8 cellular contexts compared by ENCODE assay signal in genomic region chr18:34976899-34977786, GRCh38.
A peak's percentile ranks its signal among the peaks of the same experiment; 100 is the strongest.
DNase-seq lines count a peak whose midpoint lies in the region; ATAC-seq and TF ChIP-seq lines count a peak whose summit lies in the region.

No MANE protein-coding gene starts in this region.

- no peak overlapping the region for H3K27ac ChIP-seq in CD4-positive, alpha-beta memory T cell (ENCODE audit: low read depth, low read length)
- H3K27ac ChIP-seq in PC-9 (no peak overlapping the region), stomach (peak overlapping the region; percentile 85 to 93 (median 86))

- peak; percentile 58 to 81 (median 66) for DNase-seq in CD4-positive, alpha-beta memory T cell
- peak; percentile 75 for DNase-seq in HuH-7 (ENCODE audit: low spot score)
- peak; percentile 37 to 66 for DNase-seq in PC-9
- peak; percentile 48 for DNase-seq in fibroblast of villous mesenchyme (ENCODE audit: low read depth)
- peak; percentile 67 for DNase-seq in neural crest cell (ENCODE audit: low read depth, low spot score)
- DNase-seq in stomach: peak; percentile 91

- H3K9me3 Mint-ChIP-seq in CD4-positive, alpha-beta memory T cell: no peaks in the 10 kb centered on the region
- H3K9me3 Mint-ChIP-seq in activated T-helper 17 cell treated with anti-CD3 and anti-CD28 coated beads, Interleukin-2, amount 50 U/mL, for 72 hours: no peaks in the 10 kb centered on the region
- H3K9me3 Mint-ChIP-seq in neural crest cell: no peaks in the 10 kb centered on the region

- no peaks in the 10 kb centered on the region for H3K9me3 ChIP-seq in CD4-positive, alpha-beta memory T cell (ENCODE audit: control insufficient read depth in 1 of 2, low read length in 2 of 2)
- H3K9me3 ChIP-seq in PC-9 (ENCODE audit: insufficient read depth, low read depth) (no peaks in the 10 kb centered on the region), stomach (no peaks in the 10 kb centered on the region)

- peaks cover 0 to 5% of the 10 kb centered on the region in 2 donors for H3K36me3 Mint-ChIP-seq in CD4-positive, alpha-beta memory T cell
- H3K36me3 Mint-ChIP-seq in activated T-helper 17 cell treated with anti-CD3 and anti-CD28 coated beads, Interleukin-2, amount 50 U/mL, for 72 hours (ENCODE audit: low read depth): no peaks in the 10 kb centered on the region
- H3K36me3 Mint-ChIP-seq in neural crest cell (ENCODE audit: low read depth): no peaks in the 10 kb centered on the region

- H2AFZ ChIP-seq in PC-9: peak overlapping the region; percentile 81

- POLR2A ChIA-PET in CD4-positive, alpha-beta memory T cell (lab: Charles Lee; ENCODE audit: partially characterized antibody): interaction anchor here (0.8 to 3.2 kb wide), 3 partner anchors 64 to 117 kb away, joined by 3 to 23 read pairs (median 6); partner anchors contain the start of gene MAPRE2
- POLR2A ChIA-PET in PC-9 (lab: Charles Lee; ENCODE audit: unreplicated experiment): no interaction called here

- no peak for TF ChIP-seq CTCF in PC-9 (conservative IDR thresholded peaks at IDR 0.05)
- TF ChIP-seq CTCF in fibroblast of villous mesenchyme (IDR thresholded peaks at IDR 0.05; ENCODE audit: insufficient read depth, low read depth, low read length): no peak
- TF ChIP-seq CTCF in neural crest cell (conservative IDR thresholded peaks at IDR 0.05): no peak
- no peak for TF ChIP-seq CTCF in stomach (IDR thresholded peaks at IDR 0.05)

- peak overlapping the region in 3 of 7 donors; percentile 88 to 90 (median 89) for H3K27ac Mint-ChIP-seq in CD4-positive, alpha-beta memory T cell
- no peak overlapping the region for H3K27ac Mint-ChIP-seq in activated T-helper 17 cell treated with anti-CD3 and anti-CD28 coated beads, Interleukin-2, amount 50 U/mL, for 72 hours
- H3K27ac Mint-ChIP-seq in neural crest cell (ENCODE audit: unreplicated experiment): no peak overlapping the region

- H3K4me3 ChIP-seq in CD4-positive, alpha-beta memory T cell (ENCODE audit: low read length in 2 of 2): peak overlapping the region; percentile 60 to 82
- H3K4me3 ChIP-seq in PC-9 (peak overlapping the region; percentile 62), fibroblast of villous mesenchyme (ENCODE audit: low read depth, low read length) (peak overlapping the region; percentile 90), stomach (peak overlapping the region; percentile 59 to 92 (median 80))

- CTCF ChIA-PET in CD4-positive, alpha-beta memory T cell (lab: Charles Lee; ENCODE audit: partially characterized antibody): no interaction called here
- CTCF ChIA-PET in PC-9 (lab: Charles Lee): no interaction called here

- ATAC-seq in GM21423 (IDR thresholded peaks at IDR 0.05; ENCODE audit: unreplicated experiment): peak; percentile 64
- ATAC-seq in activated T-helper 17 cell treated with anti-CD3 and anti-CD28 coated beads, Interleukin-2, amount 50 U/mL, for 72 hours (replicated peaks): peak; percentile 30

- no peaks in the 10 kb centered on the region for H3K79me2 ChIP-seq in PC-9 (ENCODE audit: low read depth)

- H3F3A ChIP-seq in PC-9 (ENCODE audit: insufficient read depth, low read depth): peaks cover 19% of the 10 kb centered on the region

- peaks cover 10 to 12% of the 10 kb centered on the region in 2 donors for H3K27me3 Mint-ChIP-seq in CD4-positive, alpha-beta memory T cell
- H3K27me3 Mint-ChIP-seq in activated T-helper 17 cell treated with anti-CD3 and anti-CD28 coated beads, Interleukin-2, amount 50 U/mL, for 72 hours: peaks cover 29% of the 10 kb centered on the region
- peaks cover 67% of the 10 kb centered on the region for H3K27me3 Mint-ChIP-seq in neural crest cell (ENCODE audit: low read depth)

- 0 to 1% (median 1%) methylated on average over 37 to 78 of the region's 78 CpGs for WGBS in stomach, 5 donors

- intact Hi-C loops in CD4-positive, alpha-beta memory T cell (cut with micrococcal nuclease): loop anchor here (1.0 to 10.0 kb wide), 6 partner anchors 117 to 1158 kb away; partner anchors contain the start of genes INO80C, RMP24, ZNF24 and ZSCAN30
- intact Hi-C loops in PC-9 (cut with micrococcal nuclease; ENCODE audit: unreplicated experiment): loop anchor here (10.0 kb wide), 1 partner anchor 52 kb away; no protein-coding TSS in a partner anchor
- intact Hi-C loops in stomach (cut with DNase I; ENCODE audit: low total_unique reads): no loop called here

- H3K4me1 ChIP-seq in CD4-positive, alpha-beta memory T cell (ENCODE audit: insufficient read depth, low read length): peaks cover 14% of the 10 kb centered on the region
- H3K4me1 ChIP-seq in PC-9 (replicated peaks; ENCODE audit: insufficient read depth): peaks cover 20% of the 10 kb centered on the region
- H3K4me1 ChIP-seq in stomach: peaks cover 0 to 40% (median 28%) of the 10 kb centered on the region in 4 donors

- H3K9me2 ChIP-seq in PC-9 (ENCODE audit: insufficient read depth): no peaks in the 10 kb centered on the region

- no TSS peak for BruUV-seq in PC-9 (replicated peaks; lab: Mats Ljungman, UMichigan)

- H4K20me1 ChIP-seq in PC-9 (ENCODE audit: insufficient read depth): no peaks in the 10 kb centered on the region

- peak overlapping the region; percentile 90 to 97 (median 94) for H3K4me3 Mint-ChIP-seq in CD4-positive, alpha-beta memory T cell
- H3K4me3 Mint-ChIP-seq in activated T-helper 17 cell treated with anti-CD3 and anti-CD28 coated beads, Interleukin-2, amount 50 U/mL, for 72 hours: peak overlapping the region; percentile 80
- H3K4me3 Mint-ChIP-seq in neural crest cell: peak overlapping the region; percentile 94

- TF ChIP-seq POLR2A in stomach (IDR thresholded peaks at IDR 0.05): peak in 1 of 4 donors; percentile 61

- peak overlapping the region; percentile 97 for H3K4me2 ChIP-seq in PC-9

- TF ChIP-seq EP300 in stomach (IDR thresholded peaks at IDR 0.05): no peak

- H3K4me1 Mint-ChIP-seq in CD4-positive, alpha-beta memory T cell: peaks cover 15 to 30% (median 19%) of the 10 kb centered on the region in 4 donors
- H3K4me1 Mint-ChIP-seq in activated T-helper 17 cell treated with anti-CD3 and anti-CD28 coated beads, Interleukin-2, amount 50 U/mL, for 72 hours: peaks cover 17% of the 10 kb centered on the region
- H3K4me1 Mint-ChIP-seq in neural crest cell: peaks cover 28% of the 10 kb centered on the region

- peaks cover 9% of the 10 kb centered on the region for H3K27me3 ChIP-seq in CD4-positive, alpha-beta memory T cell (ENCODE audit: insufficient read depth, low read length)
- no peaks in the 10 kb centered on the region for H3K27me3 ChIP-seq in PC-9 (ENCODE audit: insufficient read depth, low read depth)
- H3K27me3 ChIP-seq in stomach: peaks cover 0 to 4% (median 0%) of the 10 kb centered on the region in 3 donors

- no peaks in the 10 kb centered on the region for H3K36me3 ChIP-seq in CD4-positive, alpha-beta memory T cell (ENCODE audit: insufficient read depth, low read length)
- H3K36me3 ChIP-seq in PC-9 (ENCODE audit: low read depth) (no peaks in the 10 kb centered on the region), stomach (no peaks in the 10 kb centered on the region)

Comparison
In these comparisons a context has a peak if more than half of its experiments do, and no peak if none do; other contexts are left out.
1. H3K27ac ChIP-seq: peak in stomach (5 of 5); none in CD4-positive, alpha-beta memory T cell (single experiment) and PC-9 (single experiment).
2. Peak in every context shown above with its lines, with median percentiles within 50 percentile points of each other: DNase-seq, H3K4me3 ChIP-seq and H3K4me3 Mint-ChIP-seq.